1 cellular context compared by ENCODE assay signal in the genomic region with DNA sequence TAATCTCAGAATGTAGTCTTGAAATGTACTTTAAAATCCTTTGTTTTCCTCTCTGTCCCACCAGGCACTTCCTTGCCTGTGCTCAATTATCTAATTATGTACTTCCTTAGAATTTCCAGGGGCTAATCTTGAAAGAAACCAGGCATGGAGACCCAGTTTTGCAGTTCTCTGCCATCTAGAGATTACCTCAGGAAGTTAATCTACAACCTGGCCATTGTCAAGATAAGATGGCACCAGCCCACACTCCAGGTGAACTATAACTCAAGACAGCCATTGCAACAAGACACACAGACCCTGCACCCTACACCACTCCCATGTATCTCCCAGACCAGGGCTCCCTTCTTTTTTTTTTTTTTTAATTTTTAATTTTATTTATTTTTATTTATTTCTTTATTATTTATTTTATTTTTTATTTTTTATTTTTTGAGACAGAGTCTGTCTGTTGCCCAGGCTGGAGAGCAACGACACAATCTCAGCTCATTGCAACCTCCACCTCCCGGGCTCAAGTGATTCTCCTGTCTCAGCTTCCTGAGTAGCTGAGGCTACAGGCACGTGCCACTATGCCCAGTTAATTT.
TF ChIP-seq lines count a peak whose summit lies in the region.

No MANE protein-coding gene starts in this region.

TF ChIP-seq in K562, 482 proteins besides CTCF, POLR2A, EP300 and RAD21 (continued from another document):
- TF ChIP-seq, protein P1, sequence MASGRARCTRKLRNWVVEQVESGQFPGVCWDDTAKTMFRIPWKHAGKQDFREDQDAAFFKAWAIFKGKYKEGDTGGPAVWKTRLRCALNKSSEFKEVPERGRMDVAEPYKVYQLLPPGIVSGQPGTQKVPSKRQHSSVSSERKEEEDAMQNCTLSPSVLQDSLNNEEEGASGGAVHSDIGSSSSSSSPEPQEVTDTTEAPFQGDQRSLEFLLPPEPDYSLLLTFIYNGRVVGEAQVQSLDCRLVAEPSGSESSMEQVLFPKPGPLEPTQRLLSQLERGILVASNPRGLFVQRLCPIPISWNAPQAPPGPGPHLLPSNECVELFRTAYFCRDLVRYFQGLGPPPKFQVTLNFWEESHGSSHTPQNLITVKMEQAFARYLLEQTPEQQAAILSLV (tag; IDR thresholded peaks at IDR 0.05) = no peak
- TF ChIP-seq, protein P2, sequence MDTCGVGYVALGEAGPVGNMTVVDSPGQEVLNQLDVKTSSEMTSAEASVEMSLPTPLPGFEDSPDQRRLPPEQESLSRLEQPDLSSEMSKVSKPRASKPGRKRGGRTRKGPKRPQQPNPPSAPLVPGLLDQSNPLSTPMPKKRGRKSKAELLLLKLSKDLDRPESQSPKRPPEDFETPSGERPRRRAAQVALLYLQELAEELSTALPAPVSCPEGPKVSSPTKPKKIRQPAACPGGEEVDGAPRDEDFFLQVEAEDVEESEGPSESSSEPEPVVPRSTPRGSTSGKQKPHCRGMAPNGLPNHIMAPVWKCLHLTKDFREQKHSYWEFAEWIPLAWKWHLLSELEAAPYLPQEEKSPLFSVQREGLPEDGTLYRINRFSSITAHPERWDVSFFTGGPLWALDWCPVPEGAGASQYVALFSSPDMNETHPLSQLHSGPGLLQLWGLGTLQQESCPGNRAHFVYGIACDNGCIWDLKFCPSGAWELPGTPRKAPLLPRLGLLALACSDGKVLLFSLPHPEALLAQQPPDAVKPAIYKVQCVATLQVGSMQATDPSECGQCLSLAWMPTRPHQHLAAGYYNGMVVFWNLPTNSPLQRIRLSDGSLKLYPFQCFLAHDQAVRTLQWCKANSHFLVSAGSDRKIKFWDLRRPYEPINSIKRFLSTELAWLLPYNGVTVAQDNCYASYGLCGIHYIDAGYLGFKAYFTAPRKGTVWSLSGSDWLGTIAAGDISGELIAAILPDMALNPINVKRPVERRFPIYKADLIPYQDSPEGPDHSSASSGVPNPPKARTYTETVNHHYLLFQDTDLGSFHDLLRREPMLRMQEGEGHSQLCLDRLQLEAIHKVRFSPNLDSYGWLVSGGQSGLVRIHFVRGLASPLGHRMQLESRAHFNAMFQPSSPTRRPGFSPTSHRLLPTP (IDR thresholded peaks at IDR 0.05; ENCODE audit: borderline replicate concordance, extremely low read depth, insufficient read length) = no peak
- TF ChIP-seq RFX7 (CRISPR knock-in tag; IDR thresholded peaks at IDR 0.05) (no peak), BACH1 (tag; IDR thresholded peaks at IDR 0.05) (no peak), ZNF583 (CRISPR knock-in tag; IDR thresholded peaks at IDR 0.05) (no peak), CSDE1 (IDR thresholded peaks at IDR 0.05) (no peak), ATF1 (CRISPR knock-in tag; IDR thresholded peaks at IDR 0.05) (no peak), ATF1 (tag; IDR thresholded peaks at IDR 0.05) (no peak), FOXJ2 (tag; IDR thresholded peaks at IDR 0.05) (no peak), TGIF2 (CRISPR knock-in tag; IDR thresholded peaks at IDR 0.05) (no peak), ZNF76 (CRISPR knock-in tag; IDR thresholded peaks at IDR 0.05; ENCODE audit: borderline replicate concordance) (no peak), TFAM (CRISPR knock-in tag; conservative IDR thresholded peaks at IDR 0.05) (no peak), L3MBTL2 (IDR thresholded peaks at IDR 0.05) (no peak)
- TF ChIP-seq, protein P3, sequence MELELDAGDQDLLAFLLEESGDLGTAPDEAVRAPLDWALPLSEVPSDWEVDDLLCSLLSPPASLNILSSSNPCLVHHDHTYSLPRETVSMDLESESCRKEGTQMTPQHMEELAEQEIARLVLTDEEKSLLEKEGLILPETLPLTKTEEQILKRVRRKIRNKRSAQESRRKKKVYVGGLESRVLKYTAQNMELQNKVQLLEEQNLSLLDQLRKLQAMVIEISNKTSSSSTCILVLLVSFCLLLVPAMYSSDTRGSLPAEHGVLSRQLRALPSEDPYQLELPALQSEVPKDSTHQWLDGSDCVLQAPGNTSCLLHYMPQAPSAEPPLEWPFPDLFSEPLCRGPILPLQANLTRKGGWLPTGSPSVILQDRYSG (tag; conservative IDR thresholded peaks at IDR 0.05; ENCODE audit: low read depth) = no peak
- TF ChIP-seq, protein P4, sequence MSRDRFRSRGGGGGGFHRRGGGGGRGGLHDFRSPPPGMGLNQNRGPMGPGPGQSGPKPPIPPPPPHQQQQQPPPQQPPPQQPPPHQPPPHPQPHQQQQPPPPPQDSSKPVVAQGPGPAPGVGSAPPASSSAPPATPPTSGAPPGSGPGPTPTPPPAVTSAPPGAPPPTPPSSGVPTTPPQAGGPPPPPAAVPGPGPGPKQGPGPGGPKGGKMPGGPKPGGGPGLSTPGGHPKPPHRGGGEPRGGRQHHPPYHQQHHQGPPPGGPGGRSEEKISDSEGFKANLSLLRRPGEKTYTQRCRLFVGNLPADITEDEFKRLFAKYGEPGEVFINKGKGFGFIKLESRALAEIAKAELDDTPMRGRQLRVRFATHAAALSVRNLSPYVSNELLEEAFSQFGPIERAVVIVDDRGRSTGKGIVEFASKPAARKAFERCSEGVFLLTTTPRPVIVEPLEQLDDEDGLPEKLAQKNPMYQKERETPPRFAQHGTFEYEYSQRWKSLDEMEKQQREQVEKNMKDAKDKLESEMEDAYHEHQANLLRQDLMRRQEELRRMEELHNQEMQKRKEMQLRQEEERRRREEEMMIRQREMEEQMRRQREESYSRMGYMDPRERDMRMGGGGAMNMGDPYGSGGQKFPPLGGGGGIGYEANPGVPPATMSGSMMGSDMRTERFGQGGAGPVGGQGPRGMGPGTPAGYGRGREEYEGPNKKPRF (IDR thresholded peaks at IDR 0.05; ENCODE audit: low read depth, low read length) = no peak
- TF ChIP-seq, protein P5, sequence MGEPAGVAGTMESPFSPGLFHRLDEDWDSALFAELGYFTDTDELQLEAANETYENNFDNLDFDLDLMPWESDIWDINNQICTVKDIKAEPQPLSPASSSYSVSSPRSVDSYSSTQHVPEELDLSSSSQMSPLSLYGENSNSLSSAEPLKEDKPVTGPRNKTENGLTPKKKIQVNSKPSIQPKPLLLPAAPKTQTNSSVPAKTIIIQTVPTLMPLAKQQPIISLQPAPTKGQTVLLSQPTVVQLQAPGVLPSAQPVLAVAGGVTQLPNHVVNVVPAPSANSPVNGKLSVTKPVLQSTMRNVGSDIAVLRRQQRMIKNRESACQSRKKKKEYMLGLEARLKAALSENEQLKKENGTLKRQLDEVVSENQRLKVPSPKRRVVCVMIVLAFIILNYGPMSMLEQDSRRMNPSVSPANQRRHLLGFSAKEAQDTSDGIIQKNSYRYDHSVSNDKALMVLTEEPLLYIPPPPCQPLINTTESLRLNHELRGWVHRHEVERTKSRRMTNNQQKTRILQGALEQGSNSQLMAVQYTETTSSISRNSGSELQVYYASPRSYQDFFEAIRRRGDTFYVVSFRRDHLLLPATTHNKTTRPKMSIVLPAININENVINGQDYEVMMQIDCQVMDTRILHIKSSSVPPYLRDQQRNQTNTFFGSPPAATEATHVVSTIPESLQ (CRISPR knock-in tag; IDR thresholded peaks at IDR 0.05) = no peak
- TF ChIP-seq, protein P6, sequence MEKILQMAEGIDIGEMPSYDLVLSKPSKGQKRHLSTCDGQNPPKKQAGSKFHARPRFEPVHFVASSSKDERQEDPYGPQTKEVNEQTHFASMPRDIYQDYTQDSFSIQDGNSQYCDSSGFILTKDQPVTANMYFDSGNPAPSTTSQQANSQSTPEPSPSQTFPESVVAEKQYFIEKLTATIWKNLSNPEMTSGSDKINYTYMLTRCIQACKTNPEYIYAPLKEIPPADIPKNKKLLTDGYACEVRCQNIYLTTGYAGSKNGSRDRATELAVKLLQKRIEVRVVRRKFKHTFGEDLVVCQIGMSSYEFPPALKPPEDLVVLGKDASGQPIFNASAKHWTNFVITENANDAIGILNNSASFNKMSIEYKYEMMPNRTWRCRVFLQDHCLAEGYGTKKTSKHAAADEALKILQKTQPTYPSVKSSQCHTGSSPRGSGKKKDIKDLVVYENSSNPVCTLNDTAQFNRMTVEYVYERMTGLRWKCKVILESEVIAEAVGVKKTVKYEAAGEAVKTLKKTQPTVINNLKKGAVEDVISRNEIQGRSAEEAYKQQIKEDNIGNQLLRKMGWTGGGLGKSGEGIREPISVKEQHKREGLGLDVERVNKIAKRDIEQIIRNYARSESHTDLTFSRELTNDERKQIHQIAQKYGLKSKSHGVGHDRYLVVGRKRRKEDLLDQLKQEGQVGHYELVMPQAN (IDR thresholded peaks at IDR 0.05; ENCODE audit: borderline replicate concordance) = no peak
